ENCODE assay signal across 8 cellular contexts in the genomic region with DNA sequence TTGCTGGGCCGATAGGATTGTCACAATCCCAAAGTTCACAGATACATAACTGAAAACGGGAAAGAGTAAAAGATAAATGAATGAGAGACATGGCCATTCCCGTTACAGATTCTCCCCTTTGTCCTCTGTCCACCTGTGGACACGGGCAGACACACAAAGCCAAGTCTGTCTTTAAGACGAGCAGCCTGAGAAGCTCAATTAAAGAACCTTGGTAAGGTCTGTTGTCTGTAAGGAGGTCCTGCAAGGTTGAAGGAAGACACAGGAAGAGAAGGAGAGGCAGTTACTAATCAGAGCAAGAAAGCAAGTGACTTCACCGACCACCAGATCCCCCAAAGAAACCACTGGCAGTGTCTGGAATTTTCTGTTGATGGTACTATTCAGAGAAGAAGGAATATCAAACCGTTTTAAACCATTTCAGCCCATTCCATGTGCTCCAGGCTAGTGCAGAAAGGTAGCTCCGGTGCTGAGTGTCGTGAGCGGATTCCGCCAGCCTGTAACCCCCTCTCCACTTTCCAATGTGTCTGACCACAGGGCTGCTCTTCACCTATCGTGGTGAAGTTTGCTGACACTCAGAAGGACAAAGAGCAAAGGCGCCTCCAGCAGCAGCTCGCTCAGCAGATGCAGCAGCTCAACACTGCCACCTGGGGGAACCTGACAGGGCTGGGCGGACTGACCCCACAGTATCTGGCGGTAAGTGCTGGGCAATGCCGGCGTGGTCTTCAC.
A peak's percentile ranks its signal among the peaks of the same experiment; 100 is the strongest.
DNase-seq lines count a peak whose midpoint lies in the region; ATAC-seq and TF ChIP-seq lines count a peak whose summit lies in the region.

No MANE protein-coding gene starts in this region.

- peaks cover 0 to 78% of the 10 kb centered on the region in 2 donors for H3K36me3 ChIP-seq in left lung

- TF ChIP-seq CTCF in LNCAP (IDR thresholded peaks at IDR 0.05) (peak; percentile 96), left lung (IDR thresholded peaks at IDR 0.05) (peak; percentile 66 to 67)

- peaks cover 0 to 5% of the 10 kb centered on the region in 2 donors for H3K4me1 ChIP-seq in left lung

- intact Hi-C loops in left lung (cut with DNase I) = no loop called here

- no peak overlapping the region for H3K4me3 ChIP-seq in left lung

- H3K27ac ChIP-seq in caudate nucleus (ENCODE audit: low read depth, low read length) = peak overlapping the region; percentile 4
- H3K27ac ChIP-seq in left lung = no peak overlapping the region

- no peaks in the 10 kb centered on the region for H3K27me3 ChIP-seq in left lung

- DNase-seq in Daoy (ENCODE audit: low read depth) (peak; percentile 67), caudate nucleus (lab: John Stamatoyannopoulos, UW) (peak in 46 of 61 donors; percentile 7 to 76 (median 37)), left lung (peak; percentile 69 to 84)
- peak; percentile 60 for DNase-seq in activated CD4-positive, alpha-beta T cell treated with anti-CD3 and anti-CD28 coated beads for 1 hour
- DNase-seq in stimulated activated CD4-positive, alpha-beta T cell treated with anti-CD3 and anti-CD28 coated beads, TNF-alpha, amount 100 ng/mL, for 4 hours (ENCODE audit: low read depth in 3 of 3) = peak; percentile 54 to 64 (median 57)

- no peaks in the 10 kb centered on the region for H3K9me3 ChIP-seq in left lung

- ATAC-seq in GM21723 (IDR thresholded peaks at IDR 0.05; ENCODE audit: unreplicated experiment) (peak; percentile 85), left lung (peak; percentile 94), GM18870 (IDR thresholded peaks at IDR 0.05; ENCODE audit: unreplicated experiment) (no peak)
